Comparison of ENCODE assay signal across 11 cellular contexts in the genomic region with DNA sequence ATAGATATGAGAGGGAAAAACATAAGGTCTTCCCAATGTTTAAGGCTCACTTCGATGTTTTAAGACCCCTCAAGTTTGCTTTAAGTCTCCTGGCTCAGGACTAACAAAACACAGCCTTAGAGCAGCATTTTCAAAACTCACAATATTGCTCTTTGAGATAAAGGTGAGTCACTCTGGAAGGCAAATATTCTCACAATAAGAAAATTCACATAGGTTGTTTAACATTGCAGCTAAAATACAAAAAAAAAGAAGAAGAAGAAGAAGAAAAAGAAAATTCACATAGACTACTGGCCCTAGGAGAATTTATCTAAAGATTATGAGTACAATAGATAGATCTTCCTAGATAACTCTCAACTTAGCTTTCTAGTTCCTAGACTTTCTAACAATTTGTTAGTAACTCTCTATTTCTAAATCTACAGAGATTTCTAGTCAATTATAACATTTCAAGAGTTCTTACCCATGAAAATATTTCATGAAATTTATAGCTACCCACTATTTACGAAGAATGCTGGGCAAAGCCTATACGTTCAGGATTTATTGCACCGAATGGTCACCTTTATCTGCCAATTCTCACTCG. TPM values are rescaled to one million over a fixed set of nuclear protein-coding genes. Genes with fewer than 3 reads are reported as not detected.
"Had no signal": no experiment of that assay in that cellular context is flagged by ENCODE, and none has a peak within 500 bp of the region (broad histone marks: within the 10 kb centered on the region; RNA-seq: fewer than 3 reads in every experiment).

No MANE protein-coding gene starts in this region.

- H3K4me3 ChIP-seq: GM23248, HAP-1 had no signal

- H3K9me3 ChIP-seq: HAP-1 had no signal

- ATAC-seq: HCT116, HepG2 had no signal

- H3K9ac ChIP-seq: GM23248, KMS-11 had no signal

- FAIRE-seq: HepG2 had no signal

- H3K36me3 ChIP-seq: HAP-1 had no signal

- H3K4me1 ChIP-seq: HAP-1 had no signal

- DNase-seq: GOT3, H7, KBM-7 had no signal

- H3K27ac ChIP-seq: GM23248, HL-60, KMS-11 had no signal

RNA-seq across cellular contexts. Expression of a gene that starts 22.5 kb away (rescaled TPM):
- total RNA-seq: GM23248, H4, H7, HT1080 had no signal
- polyA plus RNA-seq: GM23248 had no signal
